ENCODE assay signal across 17 cellular contexts in genomic region chr15:93321881-93322282, GRCh38.
DNase-seq lines count a peak whose midpoint lies in the region; ATAC-seq, FAIRE-seq and TF ChIP-seq lines count a peak whose summit lies in the region.
"Had no signal": no experiment of that assay in that cellular context is flagged by ENCODE, and none has a peak within 500 bp of the region (broad histone marks: within the 10 kb centered on the region; RNA-seq: fewer than 3 reads in every experiment).

No MANE protein-coding gene starts in this region.

- in situ Hi-C loops in gastrocnemius medialis (cut with MboI; ENCODE audit: low sequenced_read_pairs in 4 of 4): no loop called here

- peaks cover 3% of the 10 kb centered on the region for H3K27me3 Mint-ChIP-seq in progenitor cell of endocrine pancreas

- H3K79me2 ChIP-seq in keratinocyte (ENCODE audit: control insufficient read depth, insufficient read depth, low read length): no peaks in the 10 kb centered on the region

- no peak overlapping the region for H3K4me2 ChIP-seq in keratinocyte (ENCODE audit: control insufficient read depth, extremely low read depth, insufficient read depth, low read depth, low read length)

- H3K36me3 ChIP-seq in adipocyte (ENCODE audit: control insufficient read depth, insufficient read depth, low read length, severe bottlenecking) (no peaks in the 10 kb centered on the region), keratinocyte (ENCODE audit: control insufficient read depth in 2 of 2, extremely low read depth in 1 of 2, insufficient read depth in 2 of 2, low read length in 2 of 2) (no peaks in the 10 kb centered on the region), gastrocnemius medialis (no peaks in the 10 kb centered on the region)
- H3K36me3 ChIP-seq: colonic mucosa, right lobe of liver, tibial nerve had no signal

- H3K9me1 ChIP-seq in keratinocyte (ENCODE audit: control insufficient read depth, extremely low read depth, insufficient read depth, low read length): no peaks in the 10 kb centered on the region

- peak; percentile 22 for DNase-seq in H4 (ENCODE audit: low spot score)
- DNase-seq in adipocyte (ENCODE audit: low read depth): peak; percentile 1
- DNase-seq in keratinocyte (ENCODE audit: low read depth, low spot score): no peak
- DNase-seq in progenitor cell of endocrine pancreas (ENCODE audit: low spot score, unreplicated experiment): no peak
- DNase-seq in GM19240 (ENCODE audit: insufficient read length, low spot score): no peak
- no peak for DNase-seq in gastrocnemius medialis
- DNase-seq: activated CD4-positive, alpha-beta T cell treated with anti-CD3 and anti-CD28 coated beads, Interleukin-2, amount 50 U/mL, for 4 hours; colonic mucosa; head of caudate nucleus; left ventricle myocardium superior; nephron progenitor cell; right lobe of liver; SHP77 treated with DMSO at 0.1 percent for 48 hours; stimulated activated CD4-positive, alpha-beta T cell treated with anti-CD3 and anti-CD28 coated beads, Interleukin-2, amount 100 ng/mL, for 48 hours had no signal

- H3K4me3 ChIP-seq in adipocyte (ENCODE audit: low read length) (no peak overlapping the region), keratinocyte (ENCODE audit: control insufficient read depth in 2 of 3, extremely low read depth in 1 of 3, insufficient read depth in 2 of 3, low read depth in 1 of 3, low read length in 3 of 3) (no peak overlapping the region), gastrocnemius medialis (no peak overlapping the region)
- H3K4me3 ChIP-seq: colonic mucosa, right lobe of liver, tibial nerve had no signal

- intact Hi-C loops in gastrocnemius medialis (cut with DNase I; ENCODE audit: low total_unique reads): no loop called here

- no peak overlapping the region for H3K9ac ChIP-seq in adipocyte (ENCODE audit: low read length)
- H3K9ac ChIP-seq in keratinocyte (ENCODE audit: control insufficient read depth, extremely low read depth, insufficient read depth, low read length): no peak overlapping the region

- TF ChIP-seq CTCF in keratinocyte (optimal IDR thresholded peaks at IDR 0.05 in 1 of 3, IDR thresholded peaks at IDR 0.05 in 1 of 3, conservative IDR thresholded peaks at IDR 0.05 in 1 of 3; ENCODE audit: extremely low read depth in 1 of 3, insufficient read depth in 2 of 3, low read length in 3 of 3) (no peak), progenitor cell of endocrine pancreas (IDR thresholded peaks at IDR 0.05; ENCODE audit: unreplicated experiment) (no peak), gastrocnemius medialis (IDR thresholded peaks at IDR 0.05 in 4 of 5, conservative IDR thresholded peaks at IDR 0.05 in 1 of 5) (no peak)

- no peaks in the 10 kb centered on the region for H4K20me1 ChIP-seq in keratinocyte (ENCODE audit: control insufficient read depth, extremely low read depth, insufficient read depth, low read length)

- H3K36me3 Mint-ChIP-seq in progenitor cell of endocrine pancreas (ENCODE audit: insufficient read depth): no peaks in the 10 kb centered on the region

- H2AFZ ChIP-seq in keratinocyte (ENCODE audit: control insufficient read depth, low read length): peak overlapping the region; percentile 33

- no peak overlapping the region for H3K4me3 Mint-ChIP-seq in progenitor cell of endocrine pancreas (ENCODE audit: low read depth)
- H3K4me3 Mint-ChIP-seq: nephron progenitor cell had no signal

- H3K4me1 ChIP-seq in adipocyte (ENCODE audit: control insufficient read depth, insufficient read depth, low read length) (no peaks in the 10 kb centered on the region), keratinocyte (ENCODE audit: control insufficient read depth, extremely low read depth, insufficient read depth, low read length) (peaks cover 4% of the 10 kb centered on the region), gastrocnemius medialis (no peaks in the 10 kb centered on the region)
- H3K4me1 ChIP-seq: colonic mucosa, right lobe of liver, tibial nerve had no signal

- no peaks in the 10 kb centered on the region for H3K9me3 ChIP-seq in adipocyte (ENCODE audit: control insufficient read depth, low read length)
- H3K9me3 ChIP-seq in keratinocyte (ENCODE audit: control insufficient read depth, low read depth, low read length): no peaks in the 10 kb centered on the region
- no peaks in the 10 kb centered on the region for H3K9me3 ChIP-seq in gastrocnemius medialis
- H3K9me3 ChIP-seq: colonic mucosa, right lobe of liver, tibial nerve had no signal

- ATAC-seq in GM19035 (IDR thresholded peaks at IDR 0.05; ENCODE audit: unreplicated experiment) (no peak), gastrocnemius medialis (no peak), GM18873 (IDR thresholded peaks at IDR 0.05; ENCODE audit: low FRiP score, unreplicated experiment) (no peak)
- ATAC-seq: left ventricle myocardium superior had no signal

- H3K9me3 Mint-ChIP-seq in progenitor cell of endocrine pancreas (ENCODE audit: low read depth): no peaks in the 10 kb centered on the region

- peak overlapping the region; percentile 90 for H3K27ac Mint-ChIP-seq in progenitor cell of endocrine pancreas

- H3K27me3 ChIP-seq in adipocyte (replicated peaks; ENCODE audit: control insufficient read depth, insufficient read depth, low read length): peaks cover 2% of the 10 kb centered on the region
- H3K27me3 ChIP-seq in keratinocyte (ENCODE audit: control insufficient read depth, extremely low read depth, insufficient read depth, low read length): no peaks in the 10 kb centered on the region
- no peaks in the 10 kb centered on the region for H3K27me3 ChIP-seq in gastrocnemius medialis
- H3K27me3 ChIP-seq: colonic mucosa, right lobe of liver, tibial nerve had no signal

- H3K4me1 Mint-ChIP-seq in progenitor cell of endocrine pancreas (ENCODE audit: low read depth): peaks cover 11% of the 10 kb centered on the region

- TF ChIP-seq POLR2A in gastrocnemius medialis (IDR thresholded peaks at IDR 0.05): no peak

- FAIRE-seq in keratinocyte (lab: Jason Lieb, UNC): no peak

- dilution Hi-C loops in keratinocyte (cut with MboI; ENCODE audit: extremely low pct_ligation_motif_present, low sequenced_read_pairs): no loop called here

- H3K27ac ChIP-seq in keratinocyte (ENCODE audit: control insufficient read depth, insufficient read depth, low read length) (no peak overlapping the region), gastrocnemius medialis (no peak overlapping the region)
- H3K27ac ChIP-seq: colonic mucosa, right lobe of liver, tibial nerve had no signal

Comparison
In these comparisons a context has a peak if more than half of its experiments do, and no peak if none do; other contexts are left out.
1. DNase-seq: peak in H4 (single experiment) and adipocyte (single experiment); none in keratinocyte (single experiment), progenitor cell of endocrine pancreas (single experiment), GM19240 (single experiment) and gastrocnemius medialis (0 of 2).